ENCODE assay signal across 22 cellular contexts in the genomic region with DNA sequence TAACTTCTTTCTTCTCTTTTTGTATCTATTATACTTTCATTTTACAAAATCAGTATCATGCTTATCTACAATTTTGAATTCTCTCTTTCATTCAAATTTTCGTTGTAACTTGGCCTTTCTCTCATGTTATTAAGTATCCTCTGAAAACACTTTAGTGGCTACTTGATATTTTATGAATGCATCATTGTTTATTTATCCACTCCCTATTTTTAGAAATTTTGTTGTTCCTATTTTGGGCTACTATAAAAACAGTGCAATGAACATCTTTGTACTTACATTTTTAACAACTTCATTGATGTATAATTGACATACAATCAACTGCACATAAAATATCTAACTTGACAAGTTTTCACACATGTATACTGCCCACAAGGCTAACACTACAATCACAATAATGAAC.
"Had no signal": no experiment of that assay in that cellular context is flagged by ENCODE, and none has a peak within 500 bp of the region (broad histone marks: within the 10 kb centered on the region; RNA-seq: fewer than 3 reads in every experiment).

No MANE protein-coding gene starts in this region.

- H3K4me3 ChIP-seq: heart right ventricle, left lung, lower lobe of right lung, neural progenitor cell, psoas muscle, suprapubic skin, tibial nerve had no signal

- H3K79me2 ChIP-seq: parathyroid adenoma had no signal

- H2AFZ ChIP-seq: neural progenitor cell, parathyroid adenoma had no signal

- H3K27ac ChIP-seq: brain microvascular endothelial cell, heart right ventricle, left lung, lower lobe of right lung, neural progenitor cell, parathyroid adenoma, psoas muscle, suprapubic skin, tibial nerve had no signal

- DNase-seq: activated CD4-positive, alpha-beta T cell treated with anti-CD3 and anti-CD28 coated beads for 36 hours; activated CD4-positive, CD25-positive, alpha-beta regulatory T cell; activated effector memory CD4-positive, alpha-beta T cell treated with anti-CD3 and anti-CD28 coated beads, Interleukin-2, amount 50 U/mL, for 16 hours; activated naive CD4-positive, alpha-beta T cell treated with anti-CD3 and anti-CD28 coated beads, Interleukin-2, amount 10 ng/mL, durations not matched to agents 7 days and 5 days; activated T-cell treated with anti-CD3 and anti-CD28 coated beads for 4 hours; amniotic stem cell; cortex of kidney; effector memory CD8-positive, alpha-beta T cell; heart right ventricle; left lung; lower lobe of right lung; naive B cell; occipital lobe; psoas muscle; stimulated activated CD4-positive, alpha-beta T cell treated with anti-CD3 and anti-CD28 coated beads, Interleukin-15, amount 100 ng/mL, for 24 hours; stimulated activated CD4-positive, alpha-beta T cell treated with anti-CD3 and anti-CD28 coated beads, Interleukin-2, amount 100 ng/mL, for 24 hours; stimulated activated naive CD4-positive, alpha-beta T cell had no signal

- H3K36me3 ChIP-seq: brain microvascular endothelial cell, heart right ventricle, left lung, lower lobe of right lung, neural progenitor cell, suprapubic skin, tibial nerve had no signal

- H3K4me1 ChIP-seq: heart right ventricle, left lung, lower lobe of right lung, neural progenitor cell, parathyroid adenoma, psoas muscle, suprapubic skin, tibial nerve had no signal

- H3K27me3 ChIP-seq: brain microvascular endothelial cell, heart right ventricle, left lung, neural progenitor cell, suprapubic skin, tibial nerve had no signal

- H3K9me3 ChIP-seq: left lung, lower lobe of right lung, psoas muscle, suprapubic skin, tibial nerve had no signal
